20 cellular contexts compared by ENCODE assay signal in the genomic region with DNA sequence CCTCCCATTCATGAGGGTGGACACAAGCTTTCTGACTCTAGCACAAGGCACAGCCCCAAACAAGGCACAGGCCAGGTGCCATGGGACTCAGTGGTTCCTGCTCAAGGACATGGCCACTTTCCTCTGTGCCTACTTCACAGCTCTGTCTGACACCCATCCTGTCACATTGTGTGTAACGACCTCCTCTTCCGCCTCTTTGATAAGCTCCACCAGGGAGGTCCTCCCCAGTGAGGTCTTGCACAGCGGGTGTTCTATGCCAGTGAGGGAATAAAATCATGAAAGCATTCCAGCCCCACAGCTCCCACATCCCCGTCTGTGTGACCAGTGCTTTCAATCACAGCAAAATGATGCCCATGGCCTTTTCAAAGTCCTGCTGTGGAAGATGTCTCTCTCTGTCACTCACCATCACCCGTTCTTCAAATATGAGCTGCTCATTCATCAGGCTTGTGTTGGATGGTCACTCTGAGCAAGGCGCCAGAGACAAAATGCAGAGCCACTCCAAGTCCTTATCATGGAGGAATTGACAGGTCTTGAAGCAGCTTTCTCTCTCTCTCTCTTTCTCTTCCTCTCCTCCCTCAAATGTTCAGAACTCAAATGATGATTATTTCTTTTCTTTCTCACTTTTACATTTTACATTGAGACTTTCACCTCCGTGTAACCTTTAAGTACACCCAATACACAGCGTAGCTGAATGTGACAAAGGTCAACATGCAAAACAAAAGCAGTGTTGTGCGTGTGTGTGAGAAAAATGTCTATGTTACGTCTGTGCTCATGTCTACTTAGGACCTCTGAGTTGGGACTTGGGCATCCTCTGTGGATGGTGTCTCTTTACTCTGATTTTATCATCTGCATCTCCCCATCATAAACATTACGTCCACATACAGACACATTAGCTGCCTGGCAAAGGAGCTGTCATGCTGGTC. TPM values are rescaled to one million over a fixed set of nuclear protein-coding genes. Genes with fewer than 3 reads are reported as not detected.
DNase-seq lines count a peak whose midpoint lies in the region; ATAC-seq, FAIRE-seq and TF ChIP-seq lines count a peak whose summit lies in the region.
"Had no signal": no experiment of that assay in that cellular context is flagged by ENCODE, and none has a peak within 500 bp of the region (broad histone marks: within the 10 kb centered on the region; RNA-seq: fewer than 3 reads in every experiment).

No MANE protein-coding gene starts in this region.

- H3K4me1 Mint-ChIP-seq in stimulated activated naive CD8-positive, alpha-beta T cell treated with anti-CD3 and anti-CD28 coated beads, Interleukin-15, amount 100 ng/mL, for 72 hours, result peaks cover 2% of the 10 kb centered on the region
- H3K4me1 Mint-ChIP-seq in naive thymus-derived CD4-positive, alpha-beta T cell, result no peaks in the 10 kb centered on the region

- no peaks in the 10 kb centered on the region for H4K20me1 ChIP-seq in H1 (replicated peaks in 1 of 2; ENCODE audit: control insufficient read depth in 1 of 2, insufficient read depth in 2 of 2, low read length in 2 of 2)

- no peak overlapping the region for H3K4me2 ChIP-seq in H1 (ENCODE audit: insufficient read depth in 1 of 2, low read depth in 2 of 2, low read length in 2 of 2)
- H3K4me2 ChIP-seq: GM23338 had no signal

- no peak overlapping the region for H3K27ac ChIP-seq in H1 (ENCODE audit: low read depth, low read length)
- no peak overlapping the region for H3K27ac ChIP-seq in naive thymus-derived CD4-positive, alpha-beta T cell (ENCODE audit: low read depth, low read length)
- no peak overlapping the region for H3K27ac ChIP-seq in dorsolateral prefrontal cortex

- no peak overlapping the region for H3K9ac ChIP-seq in H1 (replicated peaks in 1 of 4; ENCODE audit: extremely low read depth in 1 of 4, low read depth in 3 of 4, low read length in 3 of 4)

- no peak overlapping the region for H4K91ac ChIP-seq in H1 (replicated peaks; ENCODE audit: insufficient read length, low read length)

- no peaks in the 10 kb centered on the region for H3K9me3 Mint-ChIP-seq in stimulated activated naive CD8-positive, alpha-beta T cell treated with anti-CD3 and anti-CD28 coated beads, Interleukin-15, amount 100 ng/mL, for 72 hours
- no peaks in the 10 kb centered on the region for H3K9me3 Mint-ChIP-seq in naive thymus-derived CD4-positive, alpha-beta T cell
- H3K9me3 Mint-ChIP-seq: CD4-positive, CD25-positive, alpha-beta regulatory T cell; GM23338 had no signal

- H3K23me2 ChIP-seq in H1 (ENCODE audit: low read depth, low read length), result no peaks in the 10 kb centered on the region

- POLR2A ChIA-PET in H1 (lab: Charles Lee; ENCODE audit: partially characterized antibody), result no interaction called here
- POLR2A ChIA-PET in naive thymus-derived CD4-positive, alpha-beta T cell (lab: Charles Lee), result no interaction called here

- H2AFZ ChIP-seq in H1 (ENCODE audit: low read length), result no peak overlapping the region
- H2AFZ ChIP-seq: GM23338 had no signal

- peak overlapping the region in 1 of 2 donors; percentile 77 for H3K27ac Mint-ChIP-seq in stimulated activated naive CD8-positive, alpha-beta T cell treated with anti-CD3 and anti-CD28 coated beads, Interleukin-15, amount 100 ng/mL, for 72 hours
- H3K27ac Mint-ChIP-seq in naive thymus-derived CD4-positive, alpha-beta T cell, result no peak overlapping the region
- H3K27ac Mint-ChIP-seq: CD4-positive, CD25-positive, alpha-beta regulatory T cell; GM23338 had no signal

- no peak for TF ChIP-seq POLR2A in H1 (IDR thresholded peaks at IDR 0.05; ENCODE audit: control extremely low read depth in 1 of 2, low read depth in 2 of 2, low read length in 2 of 2)

- no peak overlapping the region for H4K8ac ChIP-seq in H1 (ENCODE audit: extremely low read depth, insufficient read depth, low read length)

- CTCF ChIA-PET in H1 (lab: Charles Lee; ENCODE audit: partially characterized antibody), result interaction anchor here (0.7 to 1.0 kb wide), 3 partner anchors 76 to 136 kb away, joined by 3 to 4 read pairs (median 4); no protein-coding TSS in a partner anchor
- CTCF ChIA-PET in naive thymus-derived CD4-positive, alpha-beta T cell (lab: Charles Lee), result no interaction called here

- no peaks in the 10 kb centered on the region for H3K36me3 ChIP-seq in H1 (ENCODE audit: control insufficient read depth in 2 of 4, insufficient read depth in 4 of 4, low read length in 3 of 4)
- H3K36me3 ChIP-seq in naive thymus-derived CD4-positive, alpha-beta T cell (ENCODE audit: control insufficient read depth in 2 of 3, insufficient read depth in 3 of 3, low read length in 3 of 3), result no peaks in the 10 kb centered on the region

- 83% methylated on average over 11 of the region's 11 CpGs; no CpG with 5 or more reads in 1 of the 2 experiments for WGBS in H1 (ENCODE audit: extremely low coverage in 1 of 2, insufficient coverage in 1 of 2, insufficient read length in 1 of 2, insufficient replicate concordance in 2 of 2, low coverage in 1 of 2, low lambda C conversion rate in 2 of 2, missing lambda C conversion rate in 1 of 2), 2 experiments

- no peak overlapping the region for H3K56ac ChIP-seq in H1 (replicated peaks; ENCODE audit: insufficient read length, low read depth, low read length)

- no peak overlapping the region for H2BK15ac ChIP-seq in H1 (ENCODE audit: low read length)

- H3K4me1 ChIP-seq in H1 (replicated peaks in 1 of 4; ENCODE audit: control insufficient read depth in 3 of 4, insufficient read depth in 4 of 4, low read length in 3 of 4), result peaks cover 0 to 4% (median 1%) of the 10 kb centered on the region in 4 experiments; a peak in 4 of 7 replicates
- no peaks in the 10 kb centered on the region for H3K4me1 ChIP-seq in naive thymus-derived CD4-positive, alpha-beta T cell (ENCODE audit: control insufficient read depth in 2 of 2, insufficient read depth in 2 of 2, low read length in 2 of 2)

- H4K5ac ChIP-seq in H1 (ENCODE audit: insufficient read length, low read depth, low read length), result no peak overlapping the region

- no peak for TF ChIP-seq RAD21 in H1 (IDR thresholded peaks at IDR 0.05 in 1 of 2, conservative IDR thresholded peaks at IDR 0.05 in 1 of 2; ENCODE audit: low read depth in 2 of 2, low read length in 2 of 2)

- H3K14ac ChIP-seq in H1 (ENCODE audit: insufficient read length), result no peak overlapping the region

- ATAC-seq in stimulated activated naive CD8-positive, alpha-beta T cell treated with anti-CD3 and anti-CD28 coated beads, Interleukin-15, amount 100 ng/mL, for 72 hours, result peak; percentile 65
- no peak for ATAC-seq in stimulated activated naive CD8-positive, alpha-beta T cell treated with anti-CD3 and anti-CD28 coated beads, Interleukin-15, Interleukin-2, amounts not matched to agents 100 U/mL and 50 U/mL, for 24 hours
- peak; percentile 75 for ATAC-seq in naive thymus-derived CD4-positive, alpha-beta T cell
- ATAC-seq: GM23338 had no signal

- no peak overlapping the region for H2BK5ac ChIP-seq in H1 (ENCODE audit: low read depth, low read length)

- 0 out of 2 replicates have a peak overlapping the region, but pooled peaks have one; percentile 19 for H2BK12ac ChIP-seq in H1 (ENCODE audit: low read depth, low read length)

- no peak for FAIRE-seq in H1 (lab: Jason Lieb, UNC)
- FAIRE-seq: A204.1, GM12892, GM19239, RCC 7860 had no signal

- TF ChIP-seq EP300 in H1 (IDR thresholded peaks at IDR 0.05; ENCODE audit: borderline replicate concordance in 1 of 2, low read depth in 2 of 2, low read length in 2 of 2), result no peak

- TF ChIP-seq CTCF in H1 (IDR thresholded peaks at IDR 0.05; ENCODE audit: control extremely low read depth in 1 of 3, insufficient read depth in 1 of 3, low read depth in 1 of 3, low read length in 3 of 3), result no peak
- no peak for TF ChIP-seq CTCF in dorsolateral prefrontal cortex (IDR thresholded peaks at IDR 0.05 in 54 of 56, conservative IDR thresholded peaks at IDR 0.05 in 2 of 56; ENCODE audit: low read depth in 1 of 56, partially characterized antibody in 56 of 56)

- no peak overlapping the region for H2BK20ac ChIP-seq in H1 (ENCODE audit: low read length)

- DNase-seq in stimulated activated naive CD8-positive, alpha-beta T cell treated with anti-CD3 and anti-CD28 coated beads, Interleukin-15, amount 100 ng/mL, for 72 hours, result no peak
- no peak for DNase-seq in stimulated activated naive CD8-positive, alpha-beta T cell treated with anti-CD3 and anti-CD28 coated beads, Interleukin-15, Interleukin-2, amounts not matched to agents 100 U/mL and 50 U/mL, for 24 hours
- DNase-seq in H1 (ENCODE audit: low read depth in 1 of 2, low spot score in 2 of 2) (no peak), NCI-H1092 treated with DMSO at 0.1 percent for 48 hours (lab: John Stamatoyannopoulos, UW) (no peak), NCI-H524 (lab: John Stamatoyannopoulos, UW) (no peak), dorsolateral prefrontal cortex (no peak), CD1c-positive myeloid dendritic cell (ENCODE audit: extremely low spot score) (no peak)
- no peak for DNase-seq in naive thymus-derived CD4-positive, alpha-beta T cell
- DNase-seq: CD4-positive, CD25-positive, alpha-beta regulatory T cell; DMS79 treated with DMSO at 0.1 percent for 48 hours; GDM1; Kasumi-1; NCI-H1930; NCI-H2171 treated with DMSO at 0.1 percent for 48 hours; SIG-M5 had no signal

- H3K9me3 ChIP-seq in H1 (ENCODE audit: insufficient read depth in 2 of 2, low read depth in 1 of 2, low read length in 1 of 2), result no peaks in the 10 kb centered on the region
- H3K9me3 ChIP-seq in naive thymus-derived CD4-positive, alpha-beta T cell (ENCODE audit: control insufficient read depth in 2 of 3, low read length in 3 of 3), result no peaks in the 10 kb centered on the region

- H2AK5ac ChIP-seq in H1 (ENCODE audit: low read depth, low read length), result no peak overlapping the region

- H3K79me1 ChIP-seq in H1 (ENCODE audit: low read depth, low read length), result no peaks in the 10 kb centered on the region

- no peaks in the 10 kb centered on the region for H3K36me3 Mint-ChIP-seq in naive thymus-derived CD4-positive, alpha-beta T cell
- H3K36me3 Mint-ChIP-seq: CD4-positive, CD25-positive, alpha-beta regulatory T cell had no signal

- no peak overlapping the region for H3K4ac ChIP-seq in H1 (replicated peaks; ENCODE audit: insufficient read length, low read depth, low read length)

- no peak overlapping the region for H3K18ac ChIP-seq in H1 (ENCODE audit: extremely low read depth, low read length)

- intact Hi-C loops in naive thymus-derived CD4-positive, alpha-beta T cell (cut with micrococcal nuclease), result no loop called here
- intact Hi-C loops in dorsolateral prefrontal cortex (cut with DNase I), result no loop called here

- peaks cover 11% of the 10 kb centered on the region for H3K27me3 Mint-ChIP-seq in stimulated activated naive CD8-positive, alpha-beta T cell treated with anti-CD3 and anti-CD28 coated beads, Interleukin-15, amount 100 ng/mL, for 72 hours
- peaks cover 0 to 10% (median 0%) of the 10 kb centered on the region in 5 donors for H3K27me3 Mint-ChIP-seq in naive thymus-derived CD4-positive, alpha-beta T cell

- H3K27me3 ChIP-seq in H1 (replicated peaks in 1 of 4; ENCODE audit: control insufficient read depth in 3 of 4, extremely low read depth in 1 of 4, insufficient read depth in 3 of 4, low read length in 3 of 4) (no peaks in the 10 kb centered on the region; a peak in 1 of 7 replicates), dorsolateral prefrontal cortex (peaks cover 0 to 4% (median 0%) of the 10 kb centered on the region in 45 donors)
- no peaks in the 10 kb centered on the region for H3K27me3 ChIP-seq in naive thymus-derived CD4-positive, alpha-beta T cell (ENCODE audit: control insufficient read depth in 2 of 2, insufficient read depth in 2 of 2, low read length in 2 of 2)

- no peaks in the 10 kb centered on the region for H3K79me2 ChIP-seq in H1 (ENCODE audit: control insufficient read depth in 1 of 2, insufficient read depth in 2 of 2, low read length in 2 of 2)

- H2BK120ac ChIP-seq in H1 (replicated peaks; ENCODE audit: low read depth, low read length), result no peak overlapping the region

- no peak overlapping the region for H3K23ac ChIP-seq in H1 (ENCODE audit: insufficient read length)

- H3K4me3 Mint-ChIP-seq in stimulated activated naive CD8-positive, alpha-beta T cell treated with anti-CD3 and anti-CD28 coated beads, Interleukin-15, amount 100 ng/mL, for 72 hours, result no peak overlapping the region
- no peak overlapping the region for H3K4me3 Mint-ChIP-seq in naive thymus-derived CD4-positive, alpha-beta T cell
- H3K4me3 Mint-ChIP-seq: CD4-positive, CD25-positive, alpha-beta regulatory T cell; GM23338 had no signal

- H3K4me3 ChIP-seq in H1 (ENCODE audit: extremely low read depth in 1 of 4, insufficient read depth in 2 of 4, low read depth in 3 of 4, low read length in 4 of 4) (no peak overlapping the region), dorsolateral prefrontal cortex (no peak overlapping the region)
- H3K4me3 ChIP-seq in naive thymus-derived CD4-positive, alpha-beta T cell (ENCODE audit: low read length), result no peak overlapping the region
- H3K4me3 ChIP-seq: GM23338 had no signal

RNA-seq across cellular contexts. Expression of a gene that starts 8.0 kb away (rescaled TPM):
- 30.5 and 30.9 TPM in 2 replicates for total RNA-seq in H1 (2021; fragmentation: NEBNext Ultra II Directional; extraction: Animal tissue kit (Norgen Biotek cat#: 25700))
- polyA plus RNA-seq in H1 (2011; rRNA removed), result 12.6 and 17.8 TPM in 2 replicates
- polyA plus RNA-seq in H1 (2011; cell fraction: cytosol; rRNA removed), result 13.3 TPM
- 16.8 TPM for polyA plus RNA-seq in H1 (2011; cell fraction: nucleus; rRNA removed)
- 7.9 to 13.8 TPM (median 10.8 TPM) in 4 replicates for polyA plus RNA-seq in H1 (2012, experiment 1 of 2)
- polyA plus RNA-seq in H1 (2012, experiment 2 of 2), result 1.3 TPM
- 12.8 TPM for polyA plus RNA-seq in H1 (2013, experiment 1 of 2)
- 12.2 TPM for polyA plus RNA-seq in H1 (2013, experiment 2 of 2)
- polyA minus RNA-seq in H1 (2011; rRNA and poly(A)+ RNA removed), result 19.4 and 28.5 TPM in 2 replicates
- 22.5 TPM for polyA minus RNA-seq in H1 (2011; cell fraction: cytosol; rRNA and poly(A)+ RNA removed)
- polyA minus RNA-seq in H1 (2011; cell fraction: nucleus; rRNA and poly(A)+ RNA removed), result 40.8 TPM
- 100 to 1,000 TPM in 3 of 5 experiments, 10 to 100 TPM in 2; 62.2 to 104 (median 101) TPM for total RNA-seq in naive thymus-derived CD4-positive, alpha-beta T cell
- 10 to 100 TPM; 91.4 to 96.1 TPM for polyA plus RNA-seq in naive thymus-derived CD4-positive, alpha-beta T cell
- 100 to 1,000 TPM in 2 of 120 experiments, 10 to 100 TPM in 118; 12.1 to 112 (median 36.5) TPM for total RNA-seq in dorsolateral prefrontal cortex
